Comparison of ENCODE assay signal across 1 cellular context in genomic region chr14:22664261-22664660, GRCh38.
TF ChIP-seq lines count a peak whose summit lies in the region.

No MANE protein-coding gene starts in this region.

TF ChIP-seq in HEK293, 187 proteins besides CTCF, POLR2A, EP300 and RAD21 (continued from another document and continues in another):
- TF ChIP-seq ZNF449 (tag by site-specific recombination; IDR thresholded peaks at IDR 0.05) (no peak), ZNF610 (tag by site-specific recombination; IDR thresholded peaks at IDR 0.05; ENCODE audit: borderline replicate concordance) (0 out of 2 replicates have a peak, but pooled peaks have one; percentile 30), ZNF571 (tag by site-specific recombination; IDR thresholded peaks at IDR 0.05) (no peak), ZNF518A (tag by site-specific recombination; conservative IDR thresholded peaks at IDR 0.05; ENCODE audit: low read depth) (0 out of 2 replicates have a peak, but pooled peaks have one; percentile 28), ZFP3 (tag by site-specific recombination; IDR thresholded peaks at IDR 0.05; ENCODE audit: low read depth) (no peak), ZNF549 (tag by site-specific recombination; IDR thresholded peaks at IDR 0.05) (no peak), ZNF239 (tag by site-specific recombination; IDR thresholded peaks at IDR 0.05) (no peak), ZNF747 (tag by site-specific recombination; IDR thresholded peaks at IDR 0.05) (no peak), ZIC2 (tag by site-specific recombination; IDR thresholded peaks at IDR 0.05) (no peak), ZBTB1 (tag by site-specific recombination; IDR thresholded peaks at IDR 0.05) (no peak), ZNF19 (tag by site-specific recombination; IDR thresholded peaks at IDR 0.05; ENCODE audit: low read depth) (no peak), ZNF585B (tag by site-specific recombination; IDR thresholded peaks at IDR 0.05) (no peak), GLIS1 (tag by site-specific recombination; IDR thresholded peaks at IDR 0.05) (peak; percentile 52), BCL11A (tag by site-specific recombination; IDR thresholded peaks at IDR 0.05; ENCODE audit: low read depth) (0 out of 2 replicates have a peak, but pooled peaks have one; percentile 45), ZFP41 (tag by site-specific recombination; IDR thresholded peaks at IDR 0.05; ENCODE audit: borderline replicate concordance) (no peak), ZNF311 (tag by site-specific recombination; IDR thresholded peaks at IDR 0.05; ENCODE audit: borderline replicate concordance) (no peak), ZNF433 (tag by site-specific recombination; IDR thresholded peaks at IDR 0.05; ENCODE audit: low read depth) (no peak), PRDM4 (tag by site-specific recombination; IDR thresholded peaks at IDR 0.05) (no peak), ZNF280C (tag by site-specific recombination; IDR thresholded peaks at IDR 0.05) (no peak), ZNF155 (tag by site-specific recombination; IDR thresholded peaks at IDR 0.05) (no peak), AEBP2 (tag by site-specific recombination; IDR thresholded peaks at IDR 0.05; ENCODE audit: borderline replicate concordance) (no peak), ZNF530 (tag by site-specific recombination; IDR thresholded peaks at IDR 0.05; ENCODE audit: low read depth) (no peak), ZFHX2 (tag by site-specific recombination; conservative IDR thresholded peaks at IDR 0.05) (no peak), REPIN1 (tag by site-specific recombination; IDR thresholded peaks at IDR 0.05; ENCODE audit: low read depth) (no peak), ZXDB (tag by site-specific recombination; IDR thresholded peaks at IDR 0.05) (peak; percentile 85), MZF1 (tag by site-specific recombination; IDR thresholded peaks at IDR 0.05; ENCODE audit: borderline replicate concordance) (no peak), ZNF169 (tag by site-specific recombination; IDR thresholded peaks at IDR 0.05) (no peak), ZNF548 (tag by site-specific recombination; IDR thresholded peaks at IDR 0.05) (no peak), ZNF302 (tag by site-specific recombination; IDR thresholded peaks at IDR 0.05; ENCODE audit: low read depth) (no peak), ZNF266 (tag by site-specific recombination; IDR thresholded peaks at IDR 0.05; ENCODE audit: low read depth) (no peak), ZBTB17 (tag by site-specific recombination; IDR thresholded peaks at IDR 0.05) (peak; percentile 68), ZNF202 (tag by site-specific recombination; IDR thresholded peaks at IDR 0.05; ENCODE audit: borderline replicate concordance) (no peak), ZNF707 (tag by site-specific recombination; IDR thresholded peaks at IDR 0.05) (peak; percentile 100), ZNF623 (tag by site-specific recombination; IDR thresholded peaks at IDR 0.05) (no peak), ZNF544 (tag by site-specific recombination; IDR thresholded peaks at IDR 0.05) (no peak), ZNF16 (tag by site-specific recombination; IDR thresholded peaks at IDR 0.05; ENCODE audit: low read depth) (no peak), ZNF114 (tag by site-specific recombination; IDR thresholded peaks at IDR 0.05) (no peak), ZNF18 (tag by site-specific recombination; IDR thresholded peaks at IDR 0.05) (peak; percentile 96), ZNF404 (tag by site-specific recombination; IDR thresholded peaks at IDR 0.05) (no peak), ZNF140 (tag by site-specific recombination; IDR thresholded peaks at IDR 0.05) (no peak), KLF8 (tag by site-specific recombination; IDR thresholded peaks at IDR 0.05) (peak; percentile 92), ZNF501 (tag by site-specific recombination; IDR thresholded peaks at IDR 0.05) (no peak), RBAK (tag by site-specific recombination; IDR thresholded peaks at IDR 0.05) (no peak), ZNF830 (tag by site-specific recombination; IDR thresholded peaks at IDR 0.05; ENCODE audit: low read depth) (no peak), KLF7 (tag by site-specific recombination; IDR thresholded peaks at IDR 0.05; ENCODE audit: borderline replicate concordance) (peak; percentile 84), ZNF335 (tag by site-specific recombination; conservative IDR thresholded peaks at IDR 0.05) (0 out of 2 replicates have a peak, but pooled peaks have one; percentile 12), ZNF560 (tag by site-specific recombination; IDR thresholded peaks at IDR 0.05; ENCODE audit: borderline replicate concordance) (no peak), ZNF26 (tag by site-specific recombination; IDR thresholded peaks at IDR 0.05) (no peak)
- TF ChIP-seq, protein P1, sequence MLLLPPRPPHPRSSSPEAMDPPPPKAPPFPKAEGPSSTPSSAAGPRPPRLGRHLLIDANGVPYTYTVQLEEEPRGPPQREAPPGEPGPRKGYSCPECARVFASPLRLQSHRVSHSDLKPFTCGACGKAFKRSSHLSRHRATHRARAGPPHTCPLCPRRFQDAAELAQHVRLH (tag by site-specific recombination; IDR thresholded peaks at IDR 0.05): peak; percentile 63; the same call in 1 of the 2 replicates
- TF ChIP-seq, protein P2, sequence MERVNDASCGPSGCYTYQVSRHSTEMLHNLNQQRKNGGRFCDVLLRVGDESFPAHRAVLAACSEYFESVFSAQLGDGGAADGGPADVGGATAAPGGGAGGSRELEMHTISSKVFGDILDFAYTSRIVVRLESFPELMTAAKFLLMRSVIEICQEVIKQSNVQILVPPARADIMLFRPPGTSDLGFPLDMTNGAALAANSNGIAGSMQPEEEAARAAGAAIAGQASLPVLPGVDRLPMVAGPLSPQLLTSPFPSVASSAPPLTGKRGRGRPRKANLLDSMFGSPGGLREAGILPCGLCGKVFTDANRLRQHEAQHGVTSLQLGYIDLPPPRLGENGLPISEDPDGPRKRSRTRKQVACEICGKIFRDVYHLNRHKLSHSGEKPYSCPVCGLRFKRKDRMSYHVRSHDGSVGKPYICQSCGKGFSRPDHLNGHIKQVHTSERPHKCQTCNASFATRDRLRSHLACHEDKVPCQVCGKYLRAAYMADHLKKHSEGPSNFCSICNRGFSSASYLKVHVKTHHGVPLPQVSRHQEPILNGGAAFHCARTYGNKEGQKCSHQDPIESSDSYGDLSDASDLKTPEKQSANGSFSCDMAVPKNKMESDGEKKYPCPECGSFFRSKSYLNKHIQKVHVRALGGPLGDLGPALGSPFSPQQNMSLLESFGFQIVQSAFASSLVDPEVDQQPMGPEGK (tag by site-specific recombination; IDR thresholded peaks at IDR 0.05): peak; percentile 51; the same call in 1 of the 2 replicates
